25 cellular contexts compared by ENCODE assay signal in genomic region chr2:120955427-120955826, GRCh38.
"Had no signal": no experiment of that assay in that cellular context is flagged by ENCODE, and none has a peak within 500 bp of the region (broad histone marks: within the 10 kb centered on the region; RNA-seq: fewer than 3 reads in every experiment).

No MANE protein-coding gene starts in this region.

- H3K27ac Mint-ChIP-seq: activated naive CD8-positive, alpha-beta T cell; activated T-helper 2 cell treated with anti-CD3 and anti-CD28 coated beads, Interferon-gamma antibody, Interleukin-2, Interleukin-4, amounts not matched to agents 10 μg/mL and 5 μg/mL and 100 μg/mL, durations not matched to agents 14 hours and 24 hours and 36 hours; stimulated activated naive CD8-positive, alpha-beta T cell treated with anti-CD3 and anti-CD28 coated beads, Interleukin-15, Interleukin-2, amounts not matched to agents 100 ng/mL and 50 ng/mL, for 24 hours had no signal

- H3K4me1 ChIP-seq: adrenal gland, lower lobe of right lung, tibial artery had no signal

- H3K4me3 Mint-ChIP-seq: activated naive CD8-positive, alpha-beta T cell; activated T-cell treated with anti-CD3 and anti-CD28 coated beads, Interleukin-2, amount 50 U/mL, for 4 hours; naive B cell; stimulated activated naive CD8-positive, alpha-beta T cell treated with anti-CD3 and anti-CD28 coated beads, Interleukin-15, Interleukin-2, amounts not matched to agents 100 ng/mL and 50 ng/mL, for 24 hours had no signal

- H3K36me3 Mint-ChIP-seq: activated naive CD8-positive, alpha-beta T cell; naive B cell had no signal

- H3K27me3 Mint-ChIP-seq: activated naive CD8-positive, alpha-beta T cell; naive B cell; stimulated activated naive CD8-positive, alpha-beta T cell treated with anti-CD3 and anti-CD28 coated beads, Interleukin-15, Interleukin-2, amounts not matched to agents 100 ng/mL and 50 ng/mL, for 24 hours had no signal

- H3K4me1 Mint-ChIP-seq: naive B cell had no signal

- H3K9me3 Mint-ChIP-seq: activated T-cell treated with anti-CD3 and anti-CD28 coated beads, Interleukin-2, amount 50 U/mL, for 4 hours; activated T-helper 2 cell treated with anti-CD3 and anti-CD28 coated beads, Interferon-gamma antibody, Interleukin-2, Interleukin-4, amounts not matched to agents 10 μg/mL and 5 μg/mL and 100 μg/mL, durations not matched to agents 14 hours and 24 hours and 36 hours; naive B cell; neural crest cell; stimulated activated naive CD8-positive, alpha-beta T cell treated with anti-CD3 and anti-CD28 coated beads, Interleukin-15, Interleukin-2, amounts not matched to agents 100 ng/mL and 50 ng/mL, for 24 hours had no signal

- H3K36me3 ChIP-seq: adrenal gland, cardiac muscle cell, lower lobe of right lung had no signal

- H3K9me3 ChIP-seq: adrenal gland, lower lobe of right lung, mucosa of descending colon, tibial artery had no signal

- DNase-seq: activated CD4-positive, alpha-beta T cell treated with anti-CD3 and anti-CD28 coated beads, Interleukin-2, amount 50 U/mL, for 4 hours; activated CD8-positive, alpha-beta memory T cell treated with anti-CD3 and anti-CD28 coated beads for 24 hours; activated CD8-positive, alpha-beta memory T cell treated with anti-CD3 and anti-CD28 coated beads, Interleukin-2, amount 50 U/mL, for 48 hours; activated naive CD4-positive, alpha-beta T cell; activated T-cell treated with anti-CD3 and anti-CD28 coated beads, Interleukin-2, amount 50 U/mL, for 4 hours; adrenal gland; effector CD4-positive, alpha-beta T cell; erythroblast; foreskin keratinocyte; kidney; lower lobe of right lung; mesendoderm; mucosa of descending colon; naive B cell; stimulated activated CD4-positive, alpha-beta T cell treated with anti-CD3 and anti-CD28 coated beads, Interleukin-12 subunit alpha, Interleukin-12 subunit beta, amount 100 ng/mL, for 4 hours; stimulated activated CD4-positive, alpha-beta T cell treated with anti-CD3 and anti-CD28 coated beads, Interleukin-1b, Interleukin-23, amount 100 ng/mL, for 48 hours; T-helper 1 cell; tibial artery had no signal

- H3K4me3 ChIP-seq: adrenal gland, cardiac muscle cell, lower lobe of right lung, mucosa of descending colon, tibial artery had no signal

- H3K27me3 ChIP-seq: adrenal gland, cardiac muscle cell, foreskin keratinocyte, tibial artery had no signal

- H3K27ac ChIP-seq: adrenal gland, cardiac muscle cell, foreskin keratinocyte, lower lobe of right lung, tibial artery had no signal

- ATAC-seq: activated T-cell treated with anti-CD3 and anti-CD28 coated beads, Interleukin-2, amount 50 U/mL, for 4 hours; foreskin keratinocyte; left lobe of liver; lower lobe of right lung; mucosa of descending colon; right cardiac atrium had no signal
